24 cellular contexts compared by ENCODE assay signal in the genomic region with DNA sequence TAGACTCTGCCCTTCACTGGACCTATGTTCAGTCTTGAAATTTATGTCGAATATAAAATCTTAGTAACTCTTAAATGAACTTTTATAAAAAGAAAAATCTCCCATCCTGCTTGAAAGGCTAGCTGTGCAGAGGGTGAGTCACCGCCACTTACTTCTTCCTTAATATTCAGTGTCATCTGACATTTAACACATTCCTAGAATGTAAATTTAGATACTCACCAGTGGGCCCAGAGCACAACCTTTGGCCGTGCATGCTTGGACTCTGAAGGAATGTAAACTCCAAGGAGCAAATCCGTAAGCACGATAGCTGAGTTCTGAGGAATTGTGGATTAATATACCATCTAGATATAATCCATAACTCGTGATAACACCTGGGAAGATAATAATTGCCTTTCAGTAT.
DNase-seq lines count a peak whose midpoint lies in the region; ATAC-seq and TF ChIP-seq lines count a peak whose summit lies in the region.
"Had no signal": no experiment of that assay in that cellular context is flagged by ENCODE, and none has a peak within 500 bp of the region (broad histone marks: within the 10 kb centered on the region; RNA-seq: fewer than 3 reads in every experiment).

No MANE protein-coding gene starts in this region.

- H3K4me1 ChIP-seq in fibroblast of lung (ENCODE audit: control insufficient read depth, extremely low read depth, insufficient read depth, low read length) (no peaks in the 10 kb centered on the region), mesendoderm (ENCODE audit: control insufficient read depth, low read depth, low read length) (no peaks in the 10 kb centered on the region), mammary epithelial cell (ENCODE audit: insufficient read depth, low read length) (no peaks in the 10 kb centered on the region)
- H3K4me1 ChIP-seq: body of pancreas, suprapubic skin had no signal

- H3K4ac ChIP-seq in mesendoderm (ENCODE audit: low read depth, low read length) = no peak overlapping the region

- CTCF ChIA-PET in mammary epithelial cell (lab: Charles Lee; ENCODE audit: low non-redundant PET) = no interaction called here

- H3K27ac Mint-ChIP-seq in HFFc6 = no peak overlapping the region; the same call in 1 of the 2 replicates
- H3K27ac Mint-ChIP-seq: stimulated activated naive B cell treated with anti-CD40 and anti-IgM and Interleukin-4, amounts not matched to agents 10 μg/mL and 1 μg/mL and 100 μg/mL, for 72 hours had no signal

- H3K4me1 Mint-ChIP-seq in HFFc6 (ENCODE audit: low read depth) = peaks cover 15% of the 10 kb centered on the region
- H3K4me1 Mint-ChIP-seq: neural crest cell; stimulated activated naive B cell treated with anti-CD40 and anti-IgM and Interleukin-4, amounts not matched to agents 10 μg/mL and 1 μg/mL and 100 μg/mL, for 72 hours had no signal

- H2BK15ac ChIP-seq in mesendoderm (replicated peaks; ENCODE audit: low read depth) = no peak overlapping the region

- H2BK5ac ChIP-seq in mesendoderm (ENCODE audit: low read length) = no peak overlapping the region

- TF ChIP-seq CTCF in HFFc6 (IDR thresholded peaks at IDR 0.05) (no peak), fibroblast of lung (conservative IDR thresholded peaks at IDR 0.05 in 1 of 2, IDR thresholded peaks at IDR 0.05 in 1 of 2; ENCODE audit: low read depth in 1 of 2, low read length in 2 of 2) (no peak), mammary epithelial cell (conservative IDR thresholded peaks at IDR 0.05 in 1 of 2, IDR thresholded peaks at IDR 0.05 in 1 of 2; ENCODE audit: extremely low read depth in 1 of 2, insufficient read depth in 1 of 2, low read depth in 1 of 2, low read length in 2 of 2) (no peak)

- H3K36me3 ChIP-seq in fibroblast of lung (ENCODE audit: control insufficient read depth, insufficient read depth, low read length) = no peaks in the 10 kb centered on the region
- H3K36me3 ChIP-seq in mesendoderm (ENCODE audit: control insufficient read depth, insufficient read depth, low read length) = no peaks in the 10 kb centered on the region
- H3K36me3 ChIP-seq in mammary epithelial cell (ENCODE audit: insufficient read depth, low read length) = no peaks in the 10 kb centered on the region
- H3K36me3 ChIP-seq: sigmoid colon, suprapubic skin had no signal

- 0 out of 2 replicates have a peak overlapping the region, but pooled peaks have one; percentile 19 for H3K4me3 Mint-ChIP-seq in HFFc6
- H3K4me3 Mint-ChIP-seq: neural crest cell; stimulated activated naive B cell treated with anti-CD40 and anti-IgM and Interleukin-4, amounts not matched to agents 10 μg/mL and 1 μg/mL and 100 μg/mL, for 72 hours had no signal

- H3K23ac ChIP-seq in mesendoderm (ENCODE audit: low read length) = no peak overlapping the region

- H3K4me3 ChIP-seq in fibroblast of lung (replicated peaks in 1 of 4; ENCODE audit: control extremely low read depth in 1 of 4, insufficient read depth in 1 of 4, low read depth in 3 of 4, low read length in 4 of 4) = no peak overlapping the region
- no peak overlapping the region for H3K4me3 ChIP-seq in mesendoderm (ENCODE audit: low read length)
- H3K4me3 ChIP-seq in mammary epithelial cell (replicated peaks in 1 of 3; ENCODE audit: insufficient read depth in 1 of 3, low read depth in 2 of 3, low read length in 3 of 3) = no peak overlapping the region
- H3K4me3 ChIP-seq: body of pancreas, dorsolateral prefrontal cortex, K562, sigmoid colon, suprapubic skin had no signal

- H3K27me3 ChIP-seq in fibroblast of lung (ENCODE audit: control insufficient read depth, insufficient read depth, low read length) (no peaks in the 10 kb centered on the region), mesendoderm (ENCODE audit: insufficient read depth, low read length, poor library complexity) (no peaks in the 10 kb centered on the region), mammary epithelial cell (ENCODE audit: insufficient read depth, low read length) (peaks cover 1% of the 10 kb centered on the region)
- H3K27me3 ChIP-seq: body of pancreas, sigmoid colon, suprapubic skin had no signal

- no CpG with 5 or more reads among the region's 6 CpGs for WGBS in mesendoderm (ENCODE audit: extremely low coverage, insufficient coverage, low lambda C conversion rate)
- WGBS in mammary epithelial cell (ENCODE audit: low coverage, missing lambda C conversion rate) = 60% methylated on average over 5 of the region's 6 CpGs

- no peaks in the 10 kb centered on the region for H3K27me3 Mint-ChIP-seq in HFFc6 (ENCODE audit: insufficient read depth)
- H3K27me3 Mint-ChIP-seq: stimulated activated naive B cell treated with anti-CD40 and anti-IgM and Interleukin-4, amounts not matched to agents 10 μg/mL and 1 μg/mL and 100 μg/mL, for 72 hours had no signal

- H2BK120ac ChIP-seq in mesendoderm (ENCODE audit: low read depth, low read length) = no peak overlapping the region

- H3K9me3 ChIP-seq in fibroblast of lung (ENCODE audit: control insufficient read depth, insufficient read depth, low read depth, low read length) (no peaks in the 10 kb centered on the region), mammary epithelial cell (replicated peaks; ENCODE audit: insufficient read depth, low read length) (no peaks in the 10 kb centered on the region)
- H3K9me3 ChIP-seq: body of pancreas, sigmoid colon, suprapubic skin had no signal

- in situ Hi-C loops in Caki2 (cut with HindIII; ENCODE audit: low pct_unique_long_range_greater_than_20kb, low sequenced_read_pairs) (no loop called here), mammary epithelial cell (cut with MboI; ENCODE audit: low sequenced_read_pairs in 2 of 2) (no loop called here)

- no peak overlapping the region for H3K18ac ChIP-seq in mesendoderm (ENCODE audit: low read length)

- H3K27ac ChIP-seq in fibroblast of lung (ENCODE audit: insufficient read depth, low read length) = no peak overlapping the region
- no peak overlapping the region for H3K27ac ChIP-seq in mesendoderm (ENCODE audit: low read depth, low read length)
- no peak overlapping the region for H3K27ac ChIP-seq in mammary epithelial cell (ENCODE audit: insufficient read depth, low read depth, low read length)
- H3K27ac ChIP-seq: body of pancreas, dorsolateral prefrontal cortex, RWPE1, sigmoid colon, suprapubic skin had no signal

- H3K9ac ChIP-seq in fibroblast of lung (ENCODE audit: insufficient read depth, low read length) (no peak overlapping the region), mesendoderm (ENCODE audit: low read length) (no peak overlapping the region), mammary epithelial cell (ENCODE audit: insufficient read depth, low read length) (no peak overlapping the region)

- ATAC-seq in HG03095 (IDR thresholded peaks at IDR 0.05; ENCODE audit: unreplicated experiment) (no peak), GM19328 (IDR thresholded peaks at IDR 0.05; ENCODE audit: unreplicated experiment) (no peak), HG03342 (IDR thresholded peaks at IDR 0.05; ENCODE audit: unreplicated experiment) (no peak)
- ATAC-seq: body of pancreas; K562; stimulated activated naive B cell treated with anti-CD40 and anti-IgM and Interleukin-4, amounts not matched to agents 10 μg/mL and 1 μg/mL and 100 μg/mL, for 72 hours had no signal

- dilution Hi-C loops in mammary epithelial cell (cut with HindIII; ENCODE audit: low sequenced_read_pairs) = no loop called here

- H3K4me2 ChIP-seq in fibroblast of lung (ENCODE audit: extremely low read depth, insufficient read depth, low read length) = no peak overlapping the region
- no peak overlapping the region for H3K4me2 ChIP-seq in mesendoderm (ENCODE audit: low read length)
- no peak overlapping the region for H3K4me2 ChIP-seq in mammary epithelial cell (ENCODE audit: insufficient read depth, low read depth, low read length)

- H3K56ac ChIP-seq in mesendoderm (ENCODE audit: low read length) = no peak overlapping the region

- BruUV-seq in mammary epithelial cell (replicated peaks; lab: Mats Ljungman, UMichigan) = no TSS peak

- H4K8ac ChIP-seq in mesendoderm (ENCODE audit: low read depth, low read length) = no peak overlapping the region

- H4K20me1 ChIP-seq in fibroblast of lung (ENCODE audit: control insufficient read depth, extremely low read depth, insufficient read depth, low read length) (no peaks in the 10 kb centered on the region), mammary epithelial cell (ENCODE audit: insufficient read depth, low read length) (no peaks in the 10 kb centered on the region)

- H2AFZ ChIP-seq in fibroblast of lung (ENCODE audit: low read length) (no peak overlapping the region), mammary epithelial cell (ENCODE audit: low read depth, low read length) (no peak overlapping the region)

- H3K79me2 ChIP-seq in fibroblast of lung (ENCODE audit: control insufficient read depth, insufficient read depth, low read length) (no peaks in the 10 kb centered on the region), mesendoderm (ENCODE audit: control insufficient read depth, insufficient read depth, low read length) (no peaks in the 10 kb centered on the region), mammary epithelial cell (ENCODE audit: insufficient read depth, low read length) (no peaks in the 10 kb centered on the region)

- H2AK5ac ChIP-seq in mesendoderm (ENCODE audit: low read length) = no peak overlapping the region

- no peaks in the 10 kb centered on the region for H3K36me3 Mint-ChIP-seq in HFFc6 (ENCODE audit: low read depth)
- H3K36me3 Mint-ChIP-seq: stimulated activated naive B cell treated with anti-CD40 and anti-IgM and Interleukin-4, amounts not matched to agents 10 μg/mL and 1 μg/mL and 100 μg/mL, for 72 hours had no signal

- H4K5ac ChIP-seq in mesendoderm (ENCODE audit: low read length) = no peak overlapping the region

- intact Hi-C loops in mammary epithelial cell (cut with micrococcal nuclease) = no loop called here

- no peaks in the 10 kb centered on the region for H3K9me3 Mint-ChIP-seq in HFFc6
- H3K9me3 Mint-ChIP-seq: neural crest cell; stimulated activated naive B cell treated with anti-CD40 and anti-IgM and Interleukin-4, amounts not matched to agents 10 μg/mL and 1 μg/mL and 100 μg/mL, for 72 hours had no signal

- no peaks in the 10 kb centered on the region for H3K79me1 ChIP-seq in mesendoderm (ENCODE audit: low read length)

- DNase-seq in Caki2 (ENCODE audit: low read depth) = peak; percentile 20
- DNase-seq in HFFc6 = peak; percentile 10
- peak; percentile 27 to 55 for DNase-seq in fibroblast of lung (ENCODE audit: low read depth in 2 of 2)
- peak; percentile 86 for DNase-seq in mesendoderm
- no peak for DNase-seq in mammary epithelial cell
- DNase-seq: activated CD4-positive, alpha-beta T cell treated with anti-CD3 and anti-CD28 coated beads for 4 hours; activated CD8-positive, alpha-beta memory T cell treated with anti-CD3 and anti-CD28 coated beads for 24 hours; activated T-cell treated with anti-CD3 and anti-CD28 coated beads, Interleukin-2, amount 50 U/mL, for 1 hour; body of pancreas; dorsolateral prefrontal cortex; MM.1S; NCI-H1417 treated with DMSO at 0.1 percent for 48 hours; NCI-H2107; NCI-H82; sigmoid colon; stimulated activated CD4-positive, alpha-beta T cell treated with anti-CD3 and anti-CD28 coated beads, Interleukin-4, amount 100 ng/mL, for 4 hours; stimulated activated naive B cell treated with anti-CD40 and anti-IgM and Interleukin-4, amounts not matched to agents 10 μg/mL and 1 μg/mL and 100 μg/mL, for 72 hours had no signal
